In genomic region chr13:109910131-109910530, GRCh38 we compare ENCODE assay signal across 15 cellular contexts.
DNase-seq lines count a peak whose midpoint lies in the region; ATAC-seq, FAIRE-seq and TF ChIP-seq lines count a peak whose summit lies in the region.
"Had no signal": no experiment of that assay in that cellular context is flagged by ENCODE, and none has a peak within 500 bp of the region (broad histone marks: within the 10 kb centered on the region; RNA-seq: fewer than 3 reads in every experiment).

No MANE protein-coding gene starts in this region.

- H4K20me1 ChIP-seq in HepG2 (ENCODE audit: insufficient read depth, low read length), result no peaks in the 10 kb centered on the region
- H4K20me1 ChIP-seq: BLaER1 treated with 17β-estradiol and CSF1 and Interleukin-3, amounts not matched to agents 10 nM and 100 nM had no signal

- H3K27me3 Mint-ChIP-seq in stimulated activated memory B cell treated with anti-CD40 and anti-IgM and Interleukin-4, amounts not matched to agents 10 μg/mL and 1 μg/mL and 100 μg/mL, for 72 hours, result no peaks in the 10 kb centered on the region

- no peak overlapping the region for H3K9ac ChIP-seq in HepG2 (ENCODE audit: insufficient read depth, low read depth, low read length)
- H3K9ac ChIP-seq: BLaER1 treated with 17β-estradiol and CSF1 and Interleukin-3, amounts not matched to agents 10 nM and 100 nM had no signal

- H3K27ac ChIP-seq in HepG2 (ENCODE audit: extremely low read length, insufficient read depth, low read length) (no peak overlapping the region), right lobe of liver (no peak overlapping the region)
- H3K27ac ChIP-seq: BLaER1 treated with 17β-estradiol and CSF1 and Interleukin-3, amounts not matched to agents 10 nM and 100 nM had no signal

- BruUV-seq in HepG2 (replicated peaks; lab: Mats Ljungman, UMichigan), result no TSS peak

- CTCF ChIA-PET in HepG2 (lab: Yijun Ruan, JAX; ENCODE audit: low intra/inter-chr PET ratio, low total read pairs), result no interaction called here

- TF ChIP-seq CTCF in HepG2 (CRISPR knock-in tag; IDR thresholded peaks at IDR 0.05) (no peak), right lobe of liver (IDR thresholded peaks at IDR 0.05) (no peak)

- H3K9me3 Mint-ChIP-seq in stimulated activated memory B cell treated with anti-CD40 and anti-IgM and Interleukin-4, amounts not matched to agents 10 μg/mL and 1 μg/mL and 100 μg/mL, for 72 hours, result peaks cover 6% of the 10 kb centered on the region
- H3K9me3 Mint-ChIP-seq: CD8-positive, alpha-beta T cell had no signal

- no peak for TF ChIP-seq POLR2A in HepG2 (IDR thresholded peaks at IDR 0.05; ENCODE audit: insufficient read depth in 1 of 2, low read depth in 2 of 2, low read length in 2 of 2)
- no peak for TF ChIP-seq POLR2A in right lobe of liver (IDR thresholded peaks at IDR 0.05)

- no peak for TF ChIP-seq EP300 in HepG2 (IDR thresholded peaks at IDR 0.05; ENCODE audit: low read depth in 2 of 2, low read length in 2 of 2)
- TF ChIP-seq EP300 in HepG2 (CRISPR knock-in tag; IDR thresholded peaks at IDR 0.05; ENCODE audit: borderline replicate concordance), result no peak

- no peak for FAIRE-seq in HepG2 (lab: Jason Lieb, UNC)
- FAIRE-seq: GM12878 had no signal

- 10% methylated on average over 3 of the region's 5 CpGs for WGBS in HepG2 (ENCODE audit: low lambda C conversion rate)
- 60% methylated on average over 4 of the region's 5 CpGs for WGBS in right lobe of liver (ENCODE audit: insufficient coverage, low coverage, low lambda C conversion rate, missing lambda C conversion rate)

- H3K4me2 ChIP-seq in HepG2 (ENCODE audit: low read depth, low read length), result no peak overlapping the region
- H3K4me2 ChIP-seq: BLaER1 treated with 17β-estradiol and CSF1 and Interleukin-3, amounts not matched to agents 10 nM and 100 nM had no signal

- intact Hi-C loops in Right ventricle myocardium inferior (cut with DNase I) (no loop called here), cardiac septum (cut with DNase I) (no loop called here), HepG2 (cut with micrococcal nuclease; ENCODE audit: unreplicated experiment) (no loop called here), right lobe of liver (cut with DNase I) (no loop called here)

- no peak overlapping the region for H3K4me3 Mint-ChIP-seq in stimulated activated memory B cell treated with anti-CD40 and anti-IgM and Interleukin-4, amounts not matched to agents 10 μg/mL and 1 μg/mL and 100 μg/mL, for 72 hours
- H3K4me3 Mint-ChIP-seq: B cell; CD8-positive, alpha-beta T cell; H9 had no signal

- no peaks in the 10 kb centered on the region for H3K79me2 ChIP-seq in HepG2 (ENCODE audit: insufficient read depth, low read length)

- POLR2A ChIA-PET in HepG2 (lab: Yijun Ruan, JAX), result no interaction called here

- ATAC-seq in Right ventricle myocardium inferior (peak; percentile 50), HepG2 (no peak), right lobe of liver (no peak)
- ATAC-seq in stimulated activated memory B cell treated with anti-CD40 and anti-IgM and Interleukin-4, amounts not matched to agents 10 μg/mL and 1 μg/mL and 100 μg/mL, for 72 hours, result no peak
- ATAC-seq: CD8-positive, alpha-beta T cell; GM12878 had no signal

- in situ Hi-C loops in HepG2 (cut with HindIII; ENCODE audit: extremely low pct_ligation_motif_present, low pct_unique_long_range_greater_than_20kb), result no loop called here

- H3K36me3 Mint-ChIP-seq in stimulated activated memory B cell treated with anti-CD40 and anti-IgM and Interleukin-4, amounts not matched to agents 10 μg/mL and 1 μg/mL and 100 μg/mL, for 72 hours, result no peaks in the 10 kb centered on the region
- H3K36me3 Mint-ChIP-seq: CD8-positive, alpha-beta T cell had no signal

- H3K4me1 Mint-ChIP-seq in stimulated activated memory B cell treated with anti-CD40 and anti-IgM and Interleukin-4, amounts not matched to agents 10 μg/mL and 1 μg/mL and 100 μg/mL, for 72 hours, result no peaks in the 10 kb centered on the region
- H3K4me1 Mint-ChIP-seq: B cell, H9 had no signal

- H3K27ac Mint-ChIP-seq in stimulated activated memory B cell treated with anti-CD40 and anti-IgM and Interleukin-4, amounts not matched to agents 10 μg/mL and 1 μg/mL and 100 μg/mL, for 72 hours, result no peak overlapping the region
- H3K27ac Mint-ChIP-seq: B cell; CD8-positive, alpha-beta T cell; H9 had no signal

- H3K9me3 ChIP-seq in HepG2 (ENCODE audit: low read length) (peaks cover 17% of the 10 kb centered on the region), right lobe of liver (no peaks in the 10 kb centered on the region)

- H3K36me3 ChIP-seq in HepG2 (replicated peaks in 1 of 2; ENCODE audit: control insufficient read depth in 1 of 2, insufficient read depth in 2 of 2, low read length in 2 of 2), result no peaks in the 10 kb centered on the region
- no peaks in the 10 kb centered on the region for H3K36me3 ChIP-seq in right lobe of liver
- H3K36me3 ChIP-seq: BLaER1 treated with 17β-estradiol and CSF1 and Interleukin-3, amounts not matched to agents 10 nM and 100 nM had no signal

- H3K4me1 ChIP-seq in HepG2 (ENCODE audit: insufficient read depth, low read length) (no peaks in the 10 kb centered on the region), right lobe of liver (no peaks in the 10 kb centered on the region)
- H3K4me1 ChIP-seq: BLaER1 treated with 17β-estradiol and CSF1 and Interleukin-3, amounts not matched to agents 10 nM and 100 nM had no signal

- TF ChIP-seq RAD21 in HepG2 (CRISPR knock-in tag; IDR thresholded peaks at IDR 0.05), result no peak

- H3K27me3 ChIP-seq in HepG2 (ENCODE audit: control insufficient read depth in 1 of 2, insufficient read depth in 2 of 2, low read length in 2 of 2) (no peaks in the 10 kb centered on the region), right lobe of liver (no peaks in the 10 kb centered on the region)
- H3K27me3 ChIP-seq: BLaER1 treated with 17β-estradiol and CSF1 and Interleukin-3, amounts not matched to agents 10 nM and 100 nM had no signal

- H2AFZ ChIP-seq in HepG2 (ENCODE audit: low read length), result no peak overlapping the region

- DNase-seq in Right ventricle myocardium inferior (ENCODE audit: missing footprints), result no peak
- no peak for DNase-seq in cardiac septum (ENCODE audit: low spot score)
- no peak for DNase-seq in HepG2 (ENCODE audit: low spot score)
- DNase-seq in right lobe of liver, result no peak
- DNase-seq in fibroblast of peridontal ligament (ENCODE audit: extremely low read depth), result peak; percentile 2
- DNase-seq in NCI-H748 (lab: John Stamatoyannopoulos, UW; ENCODE audit: unreplicated experiment), result no peak
- DNase-seq: 8988T; Calu3; CD8-positive, alpha-beta T cell; GOT3; H9 had no signal

- H3K4me3 ChIP-seq in HepG2 (replicated peaks in 1 of 3; ENCODE audit: insufficient read depth in 1 of 3, low read depth in 2 of 3, low read length in 3 of 3) (no peak overlapping the region), right lobe of liver (no peak overlapping the region)
- H3K4me3 ChIP-seq: BLaER1 treated with 17β-estradiol and CSF1 and Interleukin-3, amounts not matched to agents 10 nM and 100 nM; GM12878 had no signal

TF ChIP-seq in HepG2, 621 proteins besides CTCF, POLR2A, EP300 and RAD21:
- TF ChIP-seq MNT (IDR thresholded peaks at IDR 0.05) (peak; percentile 88), ZNF563 (CRISPR knock-in tag; IDR thresholded peaks at IDR 0.05) (no peak), RFXAP (CRISPR knock-in tag; IDR thresholded peaks at IDR 0.05; ENCODE audit: borderline replicate concordance) (no peak), ATF5 (CRISPR knock-in tag; IDR thresholded peaks at IDR 0.05; ENCODE audit: low read depth) (no peak)
